25 cellular contexts compared by ENCODE assay signal in genomic region chr14:27148143-27148542, GRCh38.
"Had no signal": no experiment of that assay in that cellular context is flagged by ENCODE, and none has a peak within 500 bp of the region (broad histone marks: within the 10 kb centered on the region; RNA-seq: fewer than 3 reads in every experiment).

No MANE protein-coding gene starts in this region.

- H3K36me3 ChIP-seq: neural progenitor cell, ovary, right lobe of liver, sigmoid colon, stomach, thoracic aorta, thyroid gland, tibial nerve, upper lobe of left lung, uterus had no signal

- ATAC-seq: natural killer cell; psoas muscle; right cardiac atrium; right lobe of liver; stimulated activated effector memory CD8-positive, alpha-beta T cell treated with anti-CD3 and anti-CD28 coated beads, Interleukin-12 subunit alpha, Interleukin-12 subunit beta, amount 100 ng/mL, for 72 hours; stimulated activated naive B cell treated with anti-CD40 and anti-IgM and Interleukin-4, amounts not matched to agents 10 μg/mL and 1 μg/mL and 100 μg/mL, for 72 hours had no signal

- H2AFZ ChIP-seq: neural progenitor cell, parathyroid adenoma had no signal

- H3K4me3 ChIP-seq: neural progenitor cell, ovary, psoas muscle, right lobe of liver, sigmoid colon, stomach, thoracic aorta, thyroid gland, tibial nerve, upper lobe of left lung, uterus had no signal

- H3K27me3 ChIP-seq: neural progenitor cell, ovary, right lobe of liver, sigmoid colon, stomach, thyroid gland, tibial nerve, upper lobe of left lung, uterus had no signal

- H3K9me3 ChIP-seq: ovary, psoas muscle, right lobe of liver, sigmoid colon, thyroid gland, uterus had no signal

- FAIRE-seq: small intestine had no signal

- H3K79me2 ChIP-seq: parathyroid adenoma had no signal

- DNase-seq: natural killer cell; occipital lobe; ovary; posterior cingulate gyrus; psoas muscle; right cardiac atrium; right lobe of liver; sigmoid colon; small intestine; stimulated activated CD4-positive, alpha-beta T cell treated with anti-CD3 and anti-CD28 coated beads, Interleukin-15, amount 100 ng/mL, for 24 hours; stimulated activated CD4-positive, alpha-beta T cell treated with anti-CD3 and anti-CD28 coated beads, Interleukin-2, amount 100 ng/mL, for 24 hours; stimulated activated CD4-positive, alpha-beta T cell treated with anti-CD3 and anti-CD28 coated beads, Interleukin-2, amount 100 ng/mL, for 48 hours; stimulated activated CD4-positive, alpha-beta T cell treated with anti-CD3 and anti-CD28 coated beads, Interleukin-4, amount 100 ng/mL, for 24 hours; stimulated activated naive B cell treated with anti-CD40 and anti-IgM and Interleukin-4, amounts not matched to agents 10 μg/mL and 1 μg/mL and 100 μg/mL, for 72 hours; stimulated activated naive CD4-positive, alpha-beta T cell treated with Interleukin-2 at 50 U/mL for 16 hours; stomach; thyroid gland; trophoblast cell; upper lobe of left lung; uterus had no signal

- H3K4me1 ChIP-seq: neural progenitor cell, parathyroid adenoma, psoas muscle, right lobe of liver, sigmoid colon, stomach, thyroid gland, tibial nerve, upper lobe of left lung, uterus had no signal

- H3K9ac ChIP-seq: neural progenitor cell, parathyroid adenoma had no signal

- H3K27ac ChIP-seq: neural progenitor cell, ovary, parathyroid adenoma, psoas muscle, right lobe of liver, sigmoid colon, stomach, thoracic aorta, thyroid gland, tibial nerve, upper lobe of left lung, uterus had no signal

- H3K4me2 ChIP-seq: neural progenitor cell had no signal
